9 cellular contexts compared by ENCODE assay signal in genomic region chr9:18474778-18475177, GRCh38. TPM values are rescaled to one million over a fixed set of nuclear protein-coding genes. Genes with fewer than 3 reads are reported as not detected.
DNase-seq lines count a peak whose midpoint lies in the region; FAIRE-seq and TF ChIP-seq lines count a peak whose summit lies in the region.
"Had no signal": no experiment of that assay in that cellular context is flagged by ENCODE, and none has a peak within 500 bp of the region (broad histone marks: within the 10 kb centered on the region; RNA-seq: fewer than 3 reads in every experiment).

No MANE protein-coding gene starts in this region.

- peaks cover 41% of the 10 kb centered on the region for H3K4me1 Mint-ChIP-seq in astrocyte (ENCODE audit: low read depth, unreplicated experiment)

- H3K4me1 ChIP-seq in astrocyte (ENCODE audit: insufficient read depth, low read length) (peaks cover 43% of the 10 kb centered on the region), left ventricle myocardium inferior (peaks cover 31% of the 10 kb centered on the region), stomach smooth muscle (ENCODE audit: control insufficient read depth, insufficient read depth, low read length) (no peaks in the 10 kb centered on the region)

- H3K9ac ChIP-seq in astrocyte (ENCODE audit: low read length), result peak overlapping the region; percentile 88
- no peak overlapping the region for H3K9ac ChIP-seq in stomach smooth muscle (ENCODE audit: low read length in 2 of 2)

- H3K36me3 ChIP-seq in astrocyte (ENCODE audit: insufficient read depth, low read length) (no peaks in the 10 kb centered on the region), left ventricle myocardium inferior (no peaks in the 10 kb centered on the region), stomach smooth muscle (ENCODE audit: control insufficient read depth in 2 of 2, insufficient read depth in 2 of 2, low read length in 2 of 2) (no peaks in the 10 kb centered on the region)

- H2AFZ ChIP-seq in astrocyte (ENCODE audit: low read depth, low read length), result no peak overlapping the region

- H3K9me3 Mint-ChIP-seq in astrocyte (ENCODE audit: unreplicated experiment), result no peaks in the 10 kb centered on the region

- intact Hi-C loops in left ventricle myocardium inferior (cut with micrococcal nuclease), result no loop called here

- H3K36me3 Mint-ChIP-seq in astrocyte (ENCODE audit: low read depth, unreplicated experiment), result no peaks in the 10 kb centered on the region

- no peaks in the 10 kb centered on the region for H3K9me3 ChIP-seq in astrocyte (ENCODE audit: insufficient read depth, low read depth, low read length)
- peaks cover 4% of the 10 kb centered on the region for H3K9me3 ChIP-seq in left ventricle myocardium inferior (replicated peaks)
- no peaks in the 10 kb centered on the region for H3K9me3 ChIP-seq in stomach smooth muscle (ENCODE audit: control insufficient read depth in 2 of 2, low read length in 2 of 2)

- H3K79me2 ChIP-seq in astrocyte (ENCODE audit: insufficient read depth, low read length), result peaks cover 77% of the 10 kb centered on the region

- peak; percentile 97 for FAIRE-seq in astrocyte (lab: Jason Lieb, UNC)
- FAIRE-seq: GM12878 had no signal

- peak overlapping the region; percentile 93 for H3K4me2 ChIP-seq in astrocyte (ENCODE audit: low read length)

- H3K27me3 Mint-ChIP-seq in astrocyte (ENCODE audit: low read depth, unreplicated experiment), result no peaks in the 10 kb centered on the region

- peak overlapping the region; percentile 44 for H3K27ac Mint-ChIP-seq in astrocyte (ENCODE audit: unreplicated experiment)

- peak overlapping the region; percentile 82 for H3K4me3 Mint-ChIP-seq in astrocyte (ENCODE audit: unreplicated experiment)

- H3K27me3 ChIP-seq in astrocyte (ENCODE audit: insufficient read depth, low read length) (no peaks in the 10 kb centered on the region), left ventricle myocardium inferior (ENCODE audit: low read depth) (no peaks in the 10 kb centered on the region), stomach smooth muscle (ENCODE audit: control insufficient read depth in 1 of 2, insufficient read depth in 2 of 2, low read length in 2 of 2) (no peaks in the 10 kb centered on the region)

- H3K27ac ChIP-seq in astrocyte (ENCODE audit: low read depth, low read length) (peak overlapping the region; percentile 93), left ventricle myocardium inferior (replicated peaks) (no peak overlapping the region), stomach smooth muscle (ENCODE audit: low read length) (no peak overlapping the region)

- DNase-seq in HCEC 1CT (peak; percentile 59), astrocyte (ENCODE audit: low read depth) (peak; percentile 71), left ventricle myocardium inferior (no peak), T1000 (lab: John Stamatoyannopoulos, UW) (no peak), NCI-H748 (lab: John Stamatoyannopoulos, UW; ENCODE audit: unreplicated experiment) (no peak)
- DNase-seq in activated CD8-positive, alpha-beta memory T cell treated with anti-CD3 and anti-CD28 coated beads, Interleukin-2, amount 50 U/mL, for 4 hours, result no peak
- DNase-seq in activated CD4-positive, alpha-beta T cell treated with anti-CD3 and anti-CD28 coated beads, Interleukin-2, amount 50 U/mL, for 48 hours, result no peak

- no peaks in the 10 kb centered on the region for H4K20me1 ChIP-seq in astrocyte (ENCODE audit: insufficient read depth, low read length)

- no peak for TF ChIP-seq CTCF in astrocyte (IDR thresholded peaks at IDR 0.05; ENCODE audit: insufficient read depth, low read depth, low read length)
- no peak for TF ChIP-seq CTCF in left ventricle myocardium inferior (IDR thresholded peaks at IDR 0.05; ENCODE audit: borderline replicate concordance)

- H3K4me3 ChIP-seq in astrocyte (ENCODE audit: insufficient read depth, low read depth, low read length), result peak overlapping the region; percentile 91
- H3K4me3 ChIP-seq in left ventricle myocardium inferior, result peak overlapping the region; percentile 57
- H3K4me3 ChIP-seq in stomach smooth muscle (ENCODE audit: low read length in 2 of 2), result peak overlapping the region; percentile 64 to 71
- H3K4me3 ChIP-seq: GM12878 had no signal

RNA-seq across cellular contexts. Expression of gene ADAMTSL1, which starts 0.8 kb away (rescaled TPM):
- total RNA-seq in astrocyte (11.4 and 12.6 TPM in 2 replicates), left ventricle myocardium inferior (1.7 TPM)

Comparison
In these comparisons a context has a peak if more than half of its experiments do, and no peak if none do; other contexts are left out.
1. DNase-seq: peak in HCEC 1CT (single experiment) and astrocyte (single experiment); none in left ventricle myocardium inferior (single experiment), T1000 (single experiment), NCI-H748 (single experiment), activated CD8-positive, alpha-beta memory T cell treated with anti-CD3 and anti-CD28 coated beads, Interleukin-2, amount 50 U/mL, for 4 hours (single experiment) and activated CD4-positive, alpha-beta T cell treated with anti-CD3 and anti-CD28 coated beads, Interleukin-2, amount 50 U/mL, for 48 hours (0 of 2).
2. Peak in every context shown above with its lines, with median percentiles within 50 percentile points of each other: H3K4me3 ChIP-seq.